Comparison of ENCODE assay signal across 8 cellular contexts in genomic region chr20:37336369-37337207, GRCh38. TPM values are rescaled to one million over a fixed set of nuclear protein-coding genes. Genes with fewer than 3 reads are reported as not detected.
A peak's percentile ranks its signal among the peaks of the same experiment; 100 is the strongest.
DNase-seq lines count a peak whose midpoint lies in the region; ATAC-seq and TF ChIP-seq lines count a peak whose summit lies in the region.

No MANE protein-coding gene starts in this region.

- no peak overlapping the region for H3K27ac Mint-ChIP-seq in activated naive CD4-positive, alpha-beta T cell treated with anti-CD3 and anti-CD28 coated beads, Interleukin-2, amount 10 ng/mL, durations not matched to agents 7 days and 5 days

- H3K4me1 Mint-ChIP-seq in activated naive CD4-positive, alpha-beta T cell treated with anti-CD3 and anti-CD28 coated beads, Interleukin-2, amount 10 ng/mL, durations not matched to agents 7 days and 5 days: peaks cover 21% of the 10 kb centered on the region

- TF ChIP-seq POLR2A in HCT116 (IDR thresholded peaks at IDR 0.05; ENCODE audit: borderline replicate concordance, extremely low read depth, insufficient read depth, insufficient read length) (no peak), lower leg skin (IDR thresholded peaks at IDR 0.05) (no peak)

- H3K4me2 ChIP-seq in HCT116 (ENCODE audit: low read length): peak overlapping the region; percentile 38; the same call in 1 of the 2 replicates

- ATAC-seq in GM18520 (IDR thresholded peaks at IDR 0.05; ENCODE audit: unreplicated experiment) (peak; percentile 38), HCT116 (peak; percentile 46; the same call in 1 of the 2 replicates)

- H3K9me3 Mint-ChIP-seq in activated naive CD4-positive, alpha-beta T cell treated with anti-CD3 and anti-CD28 coated beads, Interleukin-2, amount 10 ng/mL, durations not matched to agents 7 days and 5 days: no peaks in the 10 kb centered on the region

- H3K27ac ChIP-seq in HCT116 (ENCODE audit: low read depth, low read length): no peak overlapping the region

- no peaks in the 10 kb centered on the region for H3K27me3 ChIP-seq in HCT116 (ENCODE audit: insufficient read depth, low read length)

- H2AFZ ChIP-seq in HCT116 (ENCODE audit: low read depth, low read length, poor library complexity, severe bottlenecking): no peak overlapping the region

- no peaks in the 10 kb centered on the region for H3K9me3 ChIP-seq in HCT116 (ENCODE audit: control insufficient read depth in 1 of 2, insufficient read depth in 1 of 2, low read depth in 1 of 2, low read length in 2 of 2)

- CTCF ChIA-PET in HCT116 (lab: Charles Lee): no interaction called here
- CTCF ChIA-PET in activated naive CD4-positive, alpha-beta T cell treated with anti-CD3 and anti-CD28 coated beads, Interleukin-2, amount 10 ng/mL, durations not matched to agents 7 days and 5 days (lab: Charles Lee): no interaction called here

- peaks cover 9 to 17% of the 10 kb centered on the region in 2 experiments; a peak in 3 of 4 replicates for H3K4me1 ChIP-seq in HCT116 (ENCODE audit: control insufficient read depth in 1 of 2, insufficient read depth in 2 of 2, low read length in 2 of 2)

- no peaks in the 10 kb centered on the region for H3K36me3 ChIP-seq in HCT116 (ENCODE audit: control insufficient read depth in 1 of 2, insufficient read depth in 2 of 2, low read length in 2 of 2)

- no TSS peak for BruUV-seq in HCT116 (replicated peaks; lab: Mats Ljungman, UMichigan)

- peaks cover 8% of the 10 kb centered on the region for H3K27me3 Mint-ChIP-seq in activated naive CD4-positive, alpha-beta T cell treated with anti-CD3 and anti-CD28 coated beads, Interleukin-2, amount 10 ng/mL, durations not matched to agents 7 days and 5 days

- RAD21 ChIA-PET in HCT116 (lab: Charles Lee; ENCODE audit: low non-redundant PET in 1 of 2, low total read pairs in 2 of 2, uncharacterized antibody in 2 of 2, unreplicated experiment in 2 of 2): no interaction called here

- H3K36me3 Mint-ChIP-seq in activated naive CD4-positive, alpha-beta T cell treated with anti-CD3 and anti-CD28 coated beads, Interleukin-2, amount 10 ng/mL, durations not matched to agents 7 days and 5 days: no peaks in the 10 kb centered on the region

- intact Hi-C loops in HCT116 (cut with micrococcal nuclease) (no loop called here), lower leg skin (cut with DNase I; ENCODE audit: low total_unique reads) (no loop called here)

- no peaks in the 10 kb centered on the region for H3K9me2 ChIP-seq in HCT116 (ENCODE audit: insufficient read depth)

- WGBS in lower leg skin, 2 donors: 18 to 21% methylated on average over 11 of the region's 11 CpGs

- no peak for TF ChIP-seq RAD21 in HCT116 (IDR thresholded peaks at IDR 0.05; ENCODE audit: low read depth)

- no peaks in the 10 kb centered on the region for H4K20me1 ChIP-seq in HCT116 (ENCODE audit: insufficient read depth)

- no peak overlapping the region for H3K4me3 Mint-ChIP-seq in activated naive CD4-positive, alpha-beta T cell treated with anti-CD3 and anti-CD28 coated beads, Interleukin-2, amount 10 ng/mL, durations not matched to agents 7 days and 5 days

- no peaks in the 10 kb centered on the region for H3K79me2 ChIP-seq in HCT116 (ENCODE audit: insufficient read depth, low read length)

- DNase-seq in HCT116 (ENCODE audit: low read depth, low spot score) (no peak), NAMALWA (ENCODE audit: low spot score) (peak; percentile 25), lower leg skin (ENCODE audit: low spot score in 2 of 2) (peak; percentile 62 to 93), NCI-H446 treated with DMSO at 0.1 percent for 48 hours (lab: John Stamatoyannopoulos, UW) (no peak)
- DNase-seq in activated naive CD4-positive, alpha-beta T cell treated with anti-CD3 and anti-CD28 coated beads, Interleukin-2, amount 10 ng/mL, durations not matched to agents 7 days and 5 days: peak; percentile 49
- DNase-seq in stimulated activated CD8-positive, alpha-beta memory T cell treated with anti-CD3 and anti-CD28 coated beads, Interleukin-4, amount 100 ng/mL, for 48 hours: peak; percentile 59
- no peak for DNase-seq in activated CD4-positive, CD25-positive, alpha-beta regulatory T cell treated with anti-CD3 and anti-CD28 coated beads, Interleukin-2, amount 50 U/mL, for 72 hours

- no peak overlapping the region for H3K4me3 ChIP-seq in HCT116 (replicated peaks in 1 of 2; ENCODE audit: low read depth in 1 of 2, low read length in 2 of 2)
- no peak overlapping the region for H3K4me3 ChIP-seq in lower leg skin (ENCODE audit: low read depth, poor library complexity, severe bottlenecking)

- no peak overlapping the region for H3K9ac ChIP-seq in HCT116 (ENCODE audit: low read length)

- no peak for TF ChIP-seq CTCF in HCT116 (IDR thresholded peaks at IDR 0.05 in 2 of 3, conservative IDR thresholded peaks at IDR 0.05 in 1 of 3; ENCODE audit: borderline replicate concordance in 1 of 3, insufficient read depth in 1 of 3, low read depth in 2 of 3, low read length in 2 of 3)
- no peak for TF ChIP-seq CTCF in lower leg skin (IDR thresholded peaks at IDR 0.05)

- POLR2A ChIA-PET in HCT116 (lab: Charles Lee): no interaction called here

TF ChIP-seq in HCT116, 20 proteins besides CTCF, POLR2A, EP300 and RAD21 (continues in another document):
- TF ChIP-seq FOSL1 (IDR thresholded peaks at IDR 0.05; ENCODE audit: low read depth): no peak
- no peak for TF ChIP-seq SRF (IDR thresholded peaks at IDR 0.05; ENCODE audit: low read depth)
- TF ChIP-seq REST (IDR thresholded peaks at IDR 0.05; ENCODE audit: low read depth): no peak
- TF ChIP-seq, protein P1, sequence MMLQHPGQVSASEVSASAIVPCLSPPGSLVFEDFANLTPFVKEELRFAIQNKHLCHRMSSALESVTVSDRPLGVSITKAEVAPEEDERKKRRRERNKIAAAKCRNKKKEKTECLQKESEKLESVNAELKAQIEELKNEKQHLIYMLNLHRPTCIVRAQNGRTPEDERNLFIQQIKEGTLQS (IDR thresholded peaks at IDR 0.05): no peak
- no peak for TF ChIP-seq EZH2phosphoT487 (IDR thresholded peaks at IDR 0.05; ENCODE audit: borderline replicate concordance)
- no peak for TF ChIP-seq CEBPB (IDR thresholded peaks at IDR 0.05; ENCODE audit: low read depth)
- TF ChIP-seq YY1 (IDR thresholded peaks at IDR 0.05; ENCODE audit: extremely low read depth, insufficient replicate concordance, low read depth, low read length): no peak
- TF ChIP-seq, protein P2, sequence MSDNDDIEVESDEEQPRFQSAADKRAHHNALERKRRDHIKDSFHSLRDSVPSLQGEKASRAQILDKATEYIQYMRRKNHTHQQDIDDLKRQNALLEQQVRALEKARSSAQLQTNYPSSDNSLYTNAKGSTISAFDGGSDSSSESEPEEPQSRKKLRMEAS (IDR thresholded peaks at IDR 0.05): no peak
- TF ChIP-seq EGR1 (IDR thresholded peaks at IDR 0.05; ENCODE audit: low read depth): no peak
- no peak for TF ChIP-seq ELF1 (IDR thresholded peaks at IDR 0.05; ENCODE audit: borderline replicate concordance, low read depth)
- TF ChIP-seq CBX3 (IDR thresholded peaks at IDR 0.05; ENCODE audit: low read depth): no peak
- TF ChIP-seq, protein P3, sequence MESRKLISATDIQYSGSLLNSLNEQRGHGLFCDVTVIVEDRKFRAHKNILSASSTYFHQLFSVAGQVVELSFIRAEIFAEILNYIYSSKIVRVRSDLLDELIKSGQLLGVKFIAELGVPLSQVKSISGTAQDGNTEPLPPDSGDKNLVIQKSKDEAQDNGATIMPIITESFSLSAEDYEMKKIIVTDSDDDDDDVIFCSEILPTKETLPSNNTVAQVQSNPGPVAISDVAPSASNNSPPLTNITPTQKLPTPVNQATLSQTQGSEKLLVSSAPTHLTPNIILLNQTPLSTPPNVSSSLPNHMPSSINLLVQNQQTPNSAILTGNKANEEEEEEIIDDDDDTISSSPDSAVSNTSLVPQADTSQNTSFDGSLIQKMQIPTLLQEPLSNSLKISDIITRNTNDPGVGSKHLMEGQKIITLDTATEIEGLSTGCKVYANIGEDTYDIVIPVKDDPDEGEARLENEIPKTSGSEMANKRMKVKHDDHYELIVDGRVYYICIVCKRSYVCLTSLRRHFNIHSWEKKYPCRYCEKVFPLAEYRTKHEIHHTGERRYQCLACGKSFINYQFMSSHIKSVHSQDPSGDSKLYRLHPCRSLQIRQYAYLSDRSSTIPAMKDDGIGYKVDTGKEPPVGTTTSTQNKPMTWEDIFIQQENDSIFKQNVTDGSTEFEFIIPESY (IDR thresholded peaks at IDR 0.05; ENCODE audit: extremely low read depth, insufficient replicate concordance, low read length): no peak
- no peak for TF ChIP-seq POLR2AphosphoS5 (IDR thresholded peaks at IDR 0.05; ENCODE audit: low read depth, low read length)
- TF ChIP-seq SP1 (IDR thresholded peaks at IDR 0.05; ENCODE audit: low read depth): no peak
- TF ChIP-seq ZNF274 (IDR thresholded peaks at IDR 0.05; ENCODE audit: low read depth, low read length): no peak
- TF ChIP-seq SIN3A (IDR thresholded peaks at IDR 0.05; ENCODE audit: low read depth): no peak

RNA-seq across cellular contexts. Expression of gene SRC, which starts 9.4 kb away (rescaled TPM):
- total RNA-seq in HCT116 (2021; ENCODE audit: unreplicated experiment): 42.3 TPM
- 35.9 and 36.5 TPM in 2 replicates for polyA plus RNA-seq in HCT116 (2012)
- 10 to 100 TPM; 21.8 to 30.9 (median 25.1) TPM for total RNA-seq in lower leg skin

RNA-seq across cellular contexts. Expression of gene MANBAL, which starts 47.1 kb away (rescaled TPM):
- total RNA-seq in HCT116 (2021; ENCODE audit: unreplicated experiment) (47.9 TPM), lower leg skin (10 to 100 TPM; 17.7 to 25.2 (median 21.4) TPM)
- polyA plus RNA-seq in HCT116 (2012): 80.8 and 84.5 TPM in 2 replicates

Comparison
In these comparisons a context has a peak if more than half of its experiments do, and no peak if none do; other contexts are left out.
1. DNase-seq: peak in NAMALWA (single experiment), activated naive CD4-positive, alpha-beta T cell treated with anti-CD3 and anti-CD28 coated beads, Interleukin-2, amount 10 ng/mL, durations not matched to agents 7 days and 5 days (single experiment), lower leg skin (2 of 2) and stimulated activated CD8-positive, alpha-beta memory T cell treated with anti-CD3 and anti-CD28 coated beads, Interleukin-4, amount 100 ng/mL, for 48 hours (single experiment); none in HCT116 (single experiment), NCI-H446 treated with DMSO at 0.1 percent for 48 hours (single experiment) and activated CD4-positive, CD25-positive, alpha-beta regulatory T cell treated with anti-CD3 and anti-CD28 coated beads, Interleukin-2, amount 50 U/mL, for 72 hours (single experiment).